Comparison of ENCODE assay signal across 8 cellular contexts in genomic region chr6:11785953-11786579, GRCh38. TPM values are rescaled to one million over a fixed set of nuclear protein-coding genes. Genes with fewer than 3 reads are reported as not detected.
DNase-seq lines count a peak whose midpoint lies in the region; ATAC-seq and TF ChIP-seq lines count a peak whose summit lies in the region.
"Had no signal": no experiment of that assay in that cellular context is flagged by ENCODE, and none has a peak within 500 bp of the region (broad histone marks: within the 10 kb centered on the region; RNA-seq: fewer than 3 reads in every experiment).

No MANE protein-coding gene starts in this region.

- no peak overlapping the region for H3K4me3 Mint-ChIP-seq in T-helper 17 cell

- peaks cover 6% of the 10 kb centered on the region for H3K4me1 Mint-ChIP-seq in T-helper 17 cell

- H3K9me3 ChIP-seq in T-helper 17 cell (ENCODE audit: control insufficient read depth, low read length, poor library complexity, severe bottlenecking), result no peaks in the 10 kb centered on the region
- no peaks in the 10 kb centered on the region for H3K9me3 ChIP-seq in aorta (ENCODE audit: control insufficient read depth, low read length)

- no peak overlapping the region for H3K27ac Mint-ChIP-seq in T-helper 17 cell

- peaks cover 6% of the 10 kb centered on the region for H3K36me3 Mint-ChIP-seq in T-helper 17 cell (ENCODE audit: low read depth)

- ATAC-seq in GM19035 (IDR thresholded peaks at IDR 0.05; ENCODE audit: unreplicated experiment) (peak; percentile 89), HG02884 (IDR thresholded peaks at IDR 0.05; ENCODE audit: unreplicated experiment) (peak; percentile 95), T-helper 17 cell (peak; percentile 88), aorta (ENCODE audit: low FRiP score) (no peak)

- no peak for TF ChIP-seq POLR2A in erythroblast (IDR thresholded peaks at IDR 0.05; ENCODE audit: low read length)

- H3K27me3 ChIP-seq in rectal smooth muscle tissue (ENCODE audit: control insufficient read depth, insufficient read depth, low read length) (no peaks in the 10 kb centered on the region), aorta (ENCODE audit: control insufficient read depth in 1 of 2, insufficient read depth in 2 of 2, low read length in 1 of 2) (no peaks in the 10 kb centered on the region)

- H3K9ac ChIP-seq in rectal smooth muscle tissue (ENCODE audit: low read length), result no peak overlapping the region

- intact Hi-C loops in aorta (cut with DNase I), result no loop called here

- H3K27me3 Mint-ChIP-seq in T-helper 17 cell, result peaks cover 5% of the 10 kb centered on the region

- 82 to 84% methylated on average over 11 of the region's 11 CpGs for WGBS in aorta, 2 donors

- DNase-seq in T-helper 17 cell (peak in 1 of 3 donors; percentile 14), aorta (no peak), GOT3 (lab: John Stamatoyannopoulos, UW) (no peak), erythroblast (lab: John Stamatoyannopoulos, UW) (no peak)

- no peaks in the 10 kb centered on the region for H3K36me3 ChIP-seq in rectal smooth muscle tissue (ENCODE audit: control insufficient read depth, insufficient read depth, low read length)
- no peaks in the 10 kb centered on the region for H3K36me3 ChIP-seq in aorta (ENCODE audit: control insufficient read depth in 1 of 2, insufficient read depth in 2 of 2, low read length in 1 of 2)

- peak overlapping the region; percentile 29 for H3K4me3 ChIP-seq in rectal smooth muscle tissue (ENCODE audit: low read length)
- no peak overlapping the region for H3K4me3 ChIP-seq in aorta (ENCODE audit: low read length in 2 of 2)

- no peaks in the 10 kb centered on the region for H3K4me1 ChIP-seq in rectal smooth muscle tissue (ENCODE audit: control insufficient read depth, insufficient read depth, low read length)
- no peaks in the 10 kb centered on the region for H3K4me1 ChIP-seq in aorta (ENCODE audit: control insufficient read depth in 1 of 2, insufficient read depth in 2 of 2, low read length in 2 of 2)

- H3K27ac ChIP-seq in rectal smooth muscle tissue (ENCODE audit: low read depth, low read length) (no peak overlapping the region), aorta (ENCODE audit: low read depth in 1 of 2, low read length in 2 of 2) (no peak overlapping the region)

RNA-seq across cellular contexts. Expression of gene ADTRP, which starts 7.5 kb away (rescaled TPM):
- 10 to 100 TPM; 24.6 to 43.4 TPM for total RNA-seq in T-helper 17 cell
- 1 to 10 TPM; 1.2 TPM for total RNA-seq in aorta
- 1 to 10 TPM in 1 of 2 donors, under 1 TPM in 1; 0.82 to 7.4 TPM for polyA plus RNA-seq in aorta
- total RNA-seq: SK-MEL-5 had no signal

Comparison
In these comparisons a context has a peak if more than half of its experiments do, and no peak if none do; other contexts are left out.
1. RNA of gene ADTRP, which starts 7.5 kb away (total RNA-seq): 24.6 to 43.4 TPM in T-helper 17 cell; 1.2 TPM in aorta; every median in the first group is over 10 times any median in the second.